Comparison of ENCODE assay signal across 1 cellular context in genomic region chr1:203610061-203610460, GRCh38.
TF ChIP-seq lines count a peak whose summit lies in the region.

No MANE protein-coding gene starts in this region.

TF ChIP-seq in HepG2, 621 proteins besides CTCF, POLR2A, EP300 and RAD21 (continued from another document):
- TF ChIP-seq BCL3 (CRISPR knock-in tag; IDR thresholded peaks at IDR 0.05) (no peak), HIC2 (CRISPR knock-in tag; IDR thresholded peaks at IDR 0.05; ENCODE audit: low read depth) (no peak), ZBTB21 (CRISPR knock-in tag; IDR thresholded peaks at IDR 0.05) (no peak), ZFP82 (CRISPR knock-in tag; IDR thresholded peaks at IDR 0.05; ENCODE audit: borderline replicate concordance) (no peak), ESRRA (CRISPR knock-in tag; IDR thresholded peaks at IDR 0.05; ENCODE audit: low read depth) (no peak), AFF4 (CRISPR knock-in tag; IDR thresholded peaks at IDR 0.05) (no peak), ARID2 (CRISPR knock-in tag; IDR thresholded peaks at IDR 0.05; ENCODE audit: borderline replicate concordance) (no peak), MLXIP (CRISPR knock-in tag; IDR thresholded peaks at IDR 0.05; ENCODE audit: borderline replicate concordance) (no peak), SKI (IDR thresholded peaks at IDR 0.05; ENCODE audit: partially characterized antibody) (no peak)
